In the genomic region with DNA sequence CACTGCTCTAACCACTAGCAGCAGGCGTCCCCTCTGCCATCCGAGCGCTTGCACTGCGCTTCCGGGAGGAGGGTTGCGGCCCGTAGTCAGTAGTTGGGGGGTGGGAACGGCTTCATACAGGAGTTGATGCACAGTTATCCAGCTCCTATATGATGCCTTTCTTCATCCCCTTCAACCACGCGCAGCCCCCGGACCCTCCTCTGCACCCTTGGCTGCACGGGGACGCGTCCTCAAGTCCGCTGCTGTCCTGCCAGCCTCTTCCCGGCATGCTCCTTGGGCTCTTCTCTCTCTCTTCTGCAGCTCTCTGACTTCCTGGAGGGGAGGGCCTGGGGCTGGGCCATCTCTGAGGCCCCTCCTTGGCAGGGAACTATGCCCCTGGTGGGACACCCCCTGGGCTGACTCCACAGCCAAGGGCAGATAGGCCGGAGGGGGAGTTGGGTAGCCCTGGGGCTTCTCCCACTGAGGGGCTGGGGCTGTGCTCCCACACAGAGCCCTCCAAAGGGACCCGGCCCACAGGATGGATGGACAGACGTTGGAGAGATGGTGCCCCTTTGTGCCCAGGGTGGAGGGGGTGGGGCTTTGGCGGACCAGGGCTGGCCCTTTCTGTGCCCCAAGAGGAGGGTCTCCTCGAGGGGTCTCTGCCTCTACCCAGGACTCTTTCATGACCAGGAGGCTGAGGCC, we compare ENCODE assay signal across 31 cellular contexts. TPM values are rescaled to one million over a fixed set of nuclear protein-coding genes. Genes with fewer than 3 reads are reported as not detected.
"Had no signal": no experiment of that assay in that cellular context is flagged by ENCODE, and none has a peak within 500 bp of the region (broad histone marks: within the 10 kb centered on the region; RNA-seq: fewer than 3 reads in every experiment).

No MANE protein-coding gene starts in this region.

- H3K4me3 ChIP-seq: breast epithelium, esophagus squamous epithelium, lung, sigmoid colon, stomach, thyroid gland had no signal

- ATAC-seq: activated CD4-positive, CD25-positive, alpha-beta regulatory T cell treated with anti-CD3 and anti-CD28 coated beads, Interleukin-2, amount 50 U/mL, for 24 hours; activated naive CD8-positive, alpha-beta T cell treated with anti-CD3 and anti-CD28 coated beads, Interleukin-2, amount 50 U/mL, for 24 hours; natural killer cell; stimulated activated memory B cell treated with anti-CD40 and anti-IgM and Interleukin-4, amounts not matched to agents 10 μg/mL and 1 μg/mL and 100 μg/mL, for 72 hours had no signal

- H3K27ac Mint-ChIP-seq: activated CD4-positive, alpha-beta memory T cell treated with anti-CD3 and anti-CD28 coated beads, Interleukin-2, amount 10 ng/mL, durations not matched to agents 7 days and 5 days; activated CD4-positive, alpha-beta T cell treated with anti-CD3 and anti-CD28 coated beads, Interleukin-2, amount 10 ng/mL, durations not matched to agents 7 days and 5 days; activated naive CD8-positive, alpha-beta T cell treated with anti-CD3 and anti-CD28 coated beads, Interleukin-2, amount 50 U/mL, for 24 hours; activated T-cell treated with anti-CD3 and anti-CD28 coated beads, Interleukin-2, amount 50 U/mL, for 24 hours; natural killer cell; stimulated activated memory B cell treated with anti-CD40 and anti-IgM and Interleukin-4, amounts not matched to agents 10 μg/mL and 1 μg/mL and 100 μg/mL, for 72 hours had no signal

- H3K27me3 Mint-ChIP-seq: activated CD4-positive, alpha-beta memory T cell treated with anti-CD3 and anti-CD28 coated beads, Interleukin-2, amount 10 ng/mL, durations not matched to agents 7 days and 5 days; activated CD4-positive, alpha-beta T cell treated with anti-CD3 and anti-CD28 coated beads, Interleukin-2, amount 10 ng/mL, durations not matched to agents 7 days and 5 days; activated naive CD4-positive, alpha-beta T cell treated with anti-CD3 and anti-CD28 coated beads, Interleukin-2, amount 50 U/mL, for 24 hours had no signal

- H3K36me3 Mint-ChIP-seq: activated naive CD4-positive, alpha-beta T cell treated with anti-CD3 and anti-CD28 coated beads, Interleukin-2, amount 50 U/mL, for 24 hours; natural killer cell; stimulated activated memory B cell treated with anti-CD40 and anti-IgM and Interleukin-4, amounts not matched to agents 10 μg/mL and 1 μg/mL and 100 μg/mL, for 72 hours had no signal

- H3K4me1 ChIP-seq: breast epithelium, esophagus squamous epithelium, sigmoid colon, stomach, thyroid gland had no signal

- H3K4me1 Mint-ChIP-seq: activated CD4-positive, alpha-beta memory T cell treated with anti-CD3 and anti-CD28 coated beads, Interleukin-2, amount 10 ng/mL, durations not matched to agents 7 days and 5 days; activated CD4-positive, alpha-beta T cell treated with anti-CD3 and anti-CD28 coated beads, Interleukin-2, amount 10 ng/mL, durations not matched to agents 7 days and 5 days; activated naive CD4-positive, alpha-beta T cell treated with anti-CD3 and anti-CD28 coated beads, Interleukin-2, amount 50 U/mL, for 24 hours; central memory CD8-positive, alpha-beta T cell; stimulated activated memory B cell treated with anti-CD40 and anti-IgM and Interleukin-4, amounts not matched to agents 10 μg/mL and 1 μg/mL and 100 μg/mL, for 72 hours had no signal

- H3K4me3 Mint-ChIP-seq: activated CD4-positive, alpha-beta memory T cell treated with anti-CD3 and anti-CD28 coated beads, Interleukin-2, amount 10 ng/mL, durations not matched to agents 7 days and 5 days; activated CD4-positive, alpha-beta T cell treated with anti-CD3 and anti-CD28 coated beads, Interleukin-2, amount 10 ng/mL, durations not matched to agents 7 days and 5 days; activated naive CD4-positive, alpha-beta T cell treated with anti-CD3 and anti-CD28 coated beads, Interleukin-2, amount 50 U/mL, for 24 hours; activated naive CD8-positive, alpha-beta T cell treated with anti-CD3 and anti-CD28 coated beads, Interleukin-2, amount 50 U/mL, for 24 hours; activated T-cell treated with anti-CD3 and anti-CD28 coated beads, Interleukin-2, amount 50 U/mL, for 24 hours; central memory CD8-positive, alpha-beta T cell; natural killer cell; stimulated activated memory B cell treated with anti-CD40 and anti-IgM and Interleukin-4, amounts not matched to agents 10 μg/mL and 1 μg/mL and 100 μg/mL, for 72 hours had no signal

- DNase-seq: activated CD4-positive, alpha-beta memory T cell treated with anti-CD3 and anti-CD28 coated beads, Interleukin-2, amount 10 ng/mL, durations not matched to agents 7 days and 5 days; activated CD4-positive, alpha-beta T cell treated with anti-CD3 and anti-CD28 coated beads, Interleukin-2, amount 10 ng/mL, durations not matched to agents 7 days and 5 days; activated CD8-positive, alpha-beta memory T cell treated with anti-CD3 and anti-CD28 coated beads, Interleukin-2, amount 50 U/mL, for 48 hours; activated naive CD8-positive, alpha-beta T cell treated with anti-CD3 and anti-CD28 coated beads, Interleukin-2, amount 50 U/mL, for 24 hours; activated T-cell treated with anti-CD3 and anti-CD28 coated beads, Interleukin-2, amount 50 U/mL, for 24 hours; amygdala; effector CD8-positive, alpha-beta T cell; esophagus squamous epithelium; foreskin melanocyte; mesendoderm; natural killer cell; sigmoid colon; small intestine; stimulated activated CD4-positive, alpha-beta T cell treated with anti-CD3 and anti-CD28 coated beads, Interleukin-1b, Interleukin-23, amount 100 ng/mL, for 48 hours; stimulated activated CD4-positive, alpha-beta T cell treated with anti-CD3 and anti-CD28 coated beads, Interleukin-4, amount 100 ng/mL, for 4 hours; stimulated activated CD8-positive, alpha-beta memory T cell treated with anti-CD3 and anti-CD28 coated beads, Interleukin-4, amount 100 ng/mL, for 48 hours; stomach; thyroid gland; WERI-Rb-1 had no signal

- H3K9me3 ChIP-seq: breast epithelium, esophagus squamous epithelium, sigmoid colon, stomach, thyroid gland had no signal

- H3K27ac ChIP-seq: breast epithelium, epithelial cell of prostate, esophagus squamous epithelium, sigmoid colon, stomach, thyroid gland, WERI-Rb-1 had no signal

- H3K36me3 ChIP-seq: breast epithelium, esophagus squamous epithelium, sigmoid colon, stomach, thyroid gland, WERI-Rb-1 had no signal

- H3K9me3 Mint-ChIP-seq: activated CD4-positive, alpha-beta T cell treated with anti-CD3 and anti-CD28 coated beads, Interleukin-2, amount 10 ng/mL, durations not matched to agents 7 days and 5 days; activated naive CD4-positive, alpha-beta T cell treated with anti-CD3 and anti-CD28 coated beads, Interleukin-2, amount 50 U/mL, for 24 hours; activated T-cell treated with anti-CD3 and anti-CD28 coated beads, Interleukin-2, amount 50 U/mL, for 24 hours; central memory CD8-positive, alpha-beta T cell; natural killer cell had no signal

- H3K27me3 ChIP-seq: thyroid gland had no signal

RNA-seq across cellular contexts. Expression of a gene that starts 29.0 kb away (rescaled TPM):
- total RNA-seq: activated CD4-positive, alpha-beta memory T cell treated with anti-CD3 and anti-CD28 coated beads, Interleukin-2, amount 10 ng/mL, durations not matched to agents 7 days and 5 days; activated CD4-positive, alpha-beta T cell treated with anti-CD3 and anti-CD28 coated beads, Interleukin-2, amount 10 ng/mL, durations not matched to agents 7 days and 5 days; breast epithelium; dermis microvascular lymphatic vessel endothelial cell; esophagus squamous epithelium; glomerular endothelial cell; mononuclear cell; natural killer cell; osteoblast; sigmoid colon; stomach; T-helper 1 cell treated with Interleukin-12 subunit alpha and Interleukin-12 subunit beta and Interleukin-4 antibody, amounts not matched to agents 30 ng/mL and 1 ng/mL, for 36 hours; thyroid gland had no signal
- polyA plus RNA-seq: sigmoid colon, small intestine, stomach had no signal

RNA-seq across cellular contexts. Expression of a gene that starts 48.6 kb away (rescaled TPM):
- total RNA-seq: activated CD4-positive, alpha-beta memory T cell treated with anti-CD3 and anti-CD28 coated beads, Interleukin-2, amount 10 ng/mL, durations not matched to agents 7 days and 5 days; activated CD4-positive, alpha-beta T cell treated with anti-CD3 and anti-CD28 coated beads, Interleukin-2, amount 10 ng/mL, durations not matched to agents 7 days and 5 days; T-helper 1 cell treated with Interleukin-12 subunit alpha and Interleukin-12 subunit beta and Interleukin-4 antibody, amounts not matched to agents 30 ng/mL and 1 ng/mL, for 36 hours had no signal
